Comparison of ENCODE assay signal across 26 cellular contexts in genomic region chr7:52120908-52121307, GRCh38.
DNase-seq lines count a peak whose midpoint lies in the region; ATAC-seq and TF ChIP-seq lines count a peak whose summit lies in the region.
"Had no signal": no experiment of that assay in that cellular context is flagged by ENCODE, and none has a peak within 500 bp of the region (broad histone marks: within the 10 kb centered on the region; RNA-seq: fewer than 3 reads in every experiment).

No MANE protein-coding gene starts in this region.

- H3K4me2 ChIP-seq in GM23338: peak overlapping the region; percentile 29

- DNase-seq in GM23338 (ENCODE audit: low spot score) (peak; percentile 49), iPS DF 6.9 (ENCODE audit: low read depth, low spot score) (no peak)
- DNase-seq in activated CD4-positive, alpha-beta memory T cell treated with anti-CD3 and anti-CD28 coated beads, Interleukin-2, amount 10 ng/mL, durations not matched to agents 7 days and 5 days: no peak
- DNase-seq: CD8-positive, alpha-beta memory T cell; DMS 273 treated with DMSO at 0.1 percent for 48 hours; DMS79; EL; GDM1; Kasumi-1; NCI-H1092 treated with DMSO at 0.1 percent for 48 hours; NCI-H1436; NCI-H187; NCI-H524; NCI-H748 treated with DMSO at 0.1 percent for 48 hours; PC-3; SJCRH30 had no signal

- peak; percentile 84 for ATAC-seq in GM23338
- ATAC-seq in HG02798 (IDR thresholded peaks at IDR 0.05; ENCODE audit: poor library complexity, unreplicated experiment): no peak
- no peak for ATAC-seq in HG03280 (IDR thresholded peaks at IDR 0.05; ENCODE audit: unreplicated experiment)
- ATAC-seq: GM12878, K562, PC-3, SK-N-SH treated with all-trans-retinoic acid at 6 μM for 48 hours had no signal

- H3F3A ChIP-seq in GM23338 (replicated peaks; ENCODE audit: low read depth): no peaks in the 10 kb centered on the region; the same call in 1 of the 2 replicates

- POLR2A ChIA-PET in activated CD4-positive, alpha-beta memory T cell treated with anti-CD3 and anti-CD28 coated beads, Interleukin-2, amount 10 ng/mL, durations not matched to agents 7 days and 5 days (lab: Charles Lee): no interaction called here

- H3K27me3 ChIP-seq in GM23338 (ENCODE audit: insufficient read depth) (no peaks in the 10 kb centered on the region), HUES64 (ENCODE audit: insufficient read depth, low read length) (no peaks in the 10 kb centered on the region), iPS DF 6.9 (ENCODE audit: control insufficient read depth, insufficient read depth, low read length) (no peaks in the 10 kb centered on the region), neuron (ENCODE audit: insufficient read depth, low read length) (no peaks in the 10 kb centered on the region)

- H3K4me3 ChIP-seq in GM23338 (peak overlapping the region; percentile 18), HUES64 (ENCODE audit: low read length) (peak overlapping the region; percentile 10; the same call in 1 of the 2 replicates), iPS DF 6.9 (ENCODE audit: low read length) (no peak overlapping the region), neuron (ENCODE audit: low read length) (no peak overlapping the region)
- H3K4me3 ChIP-seq: GM12878, K562, SJCRH30 had no signal

- H3K9me2 ChIP-seq in GM23338 (ENCODE audit: insufficient read depth): no peaks in the 10 kb centered on the region

- WGBS in HUES64: 5% methylated on average over 3 of the region's 3 CpGs
- no CpG with 5 or more reads among the region's 3 CpGs for WGBS in iPS DF 6.9 (ENCODE audit: insufficient coverage, insufficient read length)

- H3K4me3 Mint-ChIP-seq in GM23338: peak overlapping the region; percentile 30; the same call in 2 of the 3 replicates
- H3K4me3 Mint-ChIP-seq in activated CD4-positive, alpha-beta memory T cell treated with anti-CD3 and anti-CD28 coated beads, Interleukin-2, amount 10 ng/mL, durations not matched to agents 7 days and 5 days: no peak overlapping the region
- H3K4me3 Mint-ChIP-seq: B cell; CD8-positive, alpha-beta memory T cell had no signal

- H3K36me3 ChIP-seq in GM23338 (ENCODE audit: insufficient read depth) (no peaks in the 10 kb centered on the region), HUES64 (ENCODE audit: insufficient read depth, low read length) (no peaks in the 10 kb centered on the region), iPS DF 6.9 (ENCODE audit: control insufficient read depth, insufficient read depth, low read length) (no peaks in the 10 kb centered on the region), neuron (ENCODE audit: insufficient read depth, low read length) (no peaks in the 10 kb centered on the region)
- H3K36me3 ChIP-seq: SJCRH30 had no signal

- H3K36me3 Mint-ChIP-seq in GM23338 (ENCODE audit: low read depth): no peaks in the 10 kb centered on the region
- no peaks in the 10 kb centered on the region for H3K36me3 Mint-ChIP-seq in activated CD4-positive, alpha-beta memory T cell treated with anti-CD3 and anti-CD28 coated beads, Interleukin-2, amount 10 ng/mL, durations not matched to agents 7 days and 5 days (ENCODE audit: low read depth)
- H3K36me3 Mint-ChIP-seq: CD8-positive, alpha-beta memory T cell had no signal

- no peak for TF ChIP-seq CTCF in GM23338 (conservative IDR thresholded peaks at IDR 0.05; ENCODE audit: low read depth in 2 of 2)

- H3K9ac ChIP-seq in HUES64 (ENCODE audit: low read depth, low read length): 0 out of 2 replicates have a peak overlapping the region, but pooled peaks have one; percentile 33

- H3K27ac ChIP-seq in GM23338 (ENCODE audit: low read depth): peak overlapping the region; percentile 90
- peak overlapping the region; percentile 89 for H3K27ac ChIP-seq in HUES64 (ENCODE audit: low read depth, low read length)
- peak overlapping the region; percentile 63 for H3K27ac ChIP-seq in iPS DF 6.9 (ENCODE audit: low read length)
- H3K27ac ChIP-seq: 22Rv1, C4-2B, SJCRH30 had no signal

- H3K79me2 ChIP-seq in GM23338 (replicated peaks; ENCODE audit: insufficient read depth): no peaks in the 10 kb centered on the region

- peak overlapping the region; percentile 98 for H3K27ac Mint-ChIP-seq in GM23338
- H3K27ac Mint-ChIP-seq in activated CD4-positive, alpha-beta memory T cell treated with anti-CD3 and anti-CD28 coated beads, Interleukin-2, amount 10 ng/mL, durations not matched to agents 7 days and 5 days: no peak overlapping the region
- H3K27ac Mint-ChIP-seq: B cell; CD8-positive, alpha-beta memory T cell had no signal

- CTCF ChIA-PET in activated CD4-positive, alpha-beta memory T cell treated with anti-CD3 and anti-CD28 coated beads, Interleukin-2, amount 10 ng/mL, durations not matched to agents 7 days and 5 days (lab: Charles Lee): interaction anchor here (0.7 kb wide), 1 partner anchor 224 kb away, joined by 3 read pairs; no protein-coding TSS in a partner anchor

- H3K4me1 ChIP-seq in GM23338 (ENCODE audit: insufficient read depth) (peaks cover 74% of the 10 kb centered on the region), HUES64 (ENCODE audit: insufficient read depth, low read length) (peaks cover 78% of the 10 kb centered on the region), iPS DF 6.9 (ENCODE audit: control insufficient read depth, insufficient read depth, low read length) (peaks cover 2% of the 10 kb centered on the region; the same call in 1 of the 2 replicates), neuron (ENCODE audit: insufficient read depth, low read length) (peaks cover 27% of the 10 kb centered on the region)
- H3K4me1 ChIP-seq: SJCRH30 had no signal

- no peaks in the 10 kb centered on the region for H3K27me3 Mint-ChIP-seq in GM23338 (ENCODE audit: insufficient read depth, low read depth, poor library complexity)
- H3K27me3 Mint-ChIP-seq in activated CD4-positive, alpha-beta memory T cell treated with anti-CD3 and anti-CD28 coated beads, Interleukin-2, amount 10 ng/mL, durations not matched to agents 7 days and 5 days: no peaks in the 10 kb centered on the region
- H3K27me3 Mint-ChIP-seq: B cell; CD8-positive, alpha-beta memory T cell had no signal

- peaks cover 70% of the 10 kb centered on the region for H3K4me1 Mint-ChIP-seq in GM23338
- H3K4me1 Mint-ChIP-seq in activated CD4-positive, alpha-beta memory T cell treated with anti-CD3 and anti-CD28 coated beads, Interleukin-2, amount 10 ng/mL, durations not matched to agents 7 days and 5 days: no peaks in the 10 kb centered on the region
- H3K4me1 Mint-ChIP-seq: B cell; CD8-positive, alpha-beta memory T cell had no signal

- H3K9me3 ChIP-seq in HUES64 (ENCODE audit: insufficient read depth, low read depth, low read length) (no peaks in the 10 kb centered on the region), iPS DF 6.9 (ENCODE audit: control insufficient read depth, insufficient read depth, low read length) (no peaks in the 10 kb centered on the region), neuron (ENCODE audit: low read length) (no peaks in the 10 kb centered on the region)
- H3K9me3 ChIP-seq: SJCRH30 had no signal

- H2AFZ ChIP-seq in GM23338 (no peak overlapping the region), neuron (ENCODE audit: low read depth, low read length) (peak overlapping the region; percentile 46)

- no peaks in the 10 kb centered on the region for H4K20me1 ChIP-seq in GM23338 (replicated peaks; ENCODE audit: insufficient read depth)

- no peaks in the 10 kb centered on the region; the same call in 2 of the 3 replicates for H3K9me3 Mint-ChIP-seq in GM23338
- H3K9me3 Mint-ChIP-seq in activated CD4-positive, alpha-beta memory T cell treated with anti-CD3 and anti-CD28 coated beads, Interleukin-2, amount 10 ng/mL, durations not matched to agents 7 days and 5 days: peaks cover 2% of the 10 kb centered on the region

TF ChIP-seq in GM23338, 12 proteins besides CTCF, POLR2A, EP300 and RAD21:
- 0 out of 2 replicates have a peak, but pooled peaks have one; percentile 37 for TF ChIP-seq NANOG (IDR thresholded peaks at IDR 0.05; ENCODE audit: borderline replicate concordance)
- no peak for TF ChIP-seq ETS1 (IDR thresholded peaks at IDR 0.05)
- 0 out of 2 replicates have a peak, but pooled peaks have one; percentile 7 for TF ChIP-seq CREB1 (CRISPR knock-in tag; IDR thresholded peaks at IDR 0.05; ENCODE audit: low read depth)
- no peak for TF ChIP-seq ZNF331 (CRISPR knock-in tag; IDR thresholded peaks at IDR 0.05; ENCODE audit: low read depth)

Comparison
In these comparisons a context has a peak if more than half of its experiments do, and no peak if none do; other contexts are left out.
1. H3K4me3 ChIP-seq: peak in GM23338 (single experiment) and HUES64 (single experiment); none in iPS DF 6.9 (single experiment) and neuron (single experiment).
2. Peak in every context shown above with its lines, with median percentiles within 50 percentile points of each other: H3K27ac ChIP-seq.